1 cellular context compared by ENCODE assay signal in the genomic region with DNA sequence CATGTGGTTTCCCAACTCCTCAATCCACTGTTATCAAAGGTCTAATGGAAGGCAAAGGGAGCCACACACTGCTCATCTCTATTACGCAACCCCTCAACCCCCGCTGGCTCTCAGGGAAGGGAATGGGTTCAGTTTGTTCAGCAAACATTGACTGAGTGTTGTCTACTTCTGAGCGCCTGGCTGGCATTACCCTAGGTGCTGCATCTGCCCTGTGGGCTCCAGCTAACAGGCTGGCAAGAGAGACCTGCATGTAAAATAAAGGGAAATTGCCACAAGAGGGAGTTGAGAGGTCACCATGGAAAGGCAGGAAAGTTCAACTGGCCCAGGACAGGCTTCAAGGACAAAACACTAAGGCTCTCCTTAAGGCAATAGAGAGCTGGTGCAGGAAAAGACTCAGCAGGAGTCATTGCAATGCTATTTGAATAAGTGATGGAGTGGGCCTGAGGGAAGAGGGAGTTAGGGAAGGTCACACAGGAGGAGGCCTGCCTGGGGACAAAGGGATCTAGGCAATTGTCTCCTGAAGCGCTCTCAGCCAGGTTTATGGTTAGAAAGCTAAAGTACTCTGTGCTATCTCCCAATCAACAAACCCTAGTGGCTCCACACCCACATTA.
TF ChIP-seq lines count a peak whose summit lies in the region.

No MANE protein-coding gene starts in this region.

TF ChIP-seq in HepG2, 621 proteins besides CTCF, POLR2A, EP300 and RAD21 (continued from another document and continues in another):
- TF ChIP-seq, protein P1, sequence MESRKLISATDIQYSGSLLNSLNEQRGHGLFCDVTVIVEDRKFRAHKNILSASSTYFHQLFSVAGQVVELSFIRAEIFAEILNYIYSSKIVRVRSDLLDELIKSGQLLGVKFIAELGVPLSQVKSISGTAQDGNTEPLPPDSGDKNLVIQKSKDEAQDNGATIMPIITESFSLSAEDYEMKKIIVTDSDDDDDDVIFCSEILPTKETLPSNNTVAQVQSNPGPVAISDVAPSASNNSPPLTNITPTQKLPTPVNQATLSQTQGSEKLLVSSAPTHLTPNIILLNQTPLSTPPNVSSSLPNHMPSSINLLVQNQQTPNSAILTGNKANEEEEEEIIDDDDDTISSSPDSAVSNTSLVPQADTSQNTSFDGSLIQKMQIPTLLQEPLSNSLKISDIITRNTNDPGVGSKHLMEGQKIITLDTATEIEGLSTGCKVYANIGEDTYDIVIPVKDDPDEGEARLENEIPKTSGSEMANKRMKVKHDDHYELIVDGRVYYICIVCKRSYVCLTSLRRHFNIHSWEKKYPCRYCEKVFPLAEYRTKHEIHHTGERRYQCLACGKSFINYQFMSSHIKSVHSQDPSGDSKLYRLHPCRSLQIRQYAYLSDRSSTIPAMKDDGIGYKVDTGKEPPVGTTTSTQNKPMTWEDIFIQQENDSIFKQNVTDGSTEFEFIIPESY (CRISPR knock-in tag; IDR thresholded peaks at IDR 0.05): 0 out of 2 replicates have a peak, but pooled peaks have one; percentile 5
- TF ChIP-seq ZMYM3 (CRISPR knock-in tag; IDR thresholded peaks at IDR 0.05): peak; percentile 82; the same call in 1 of the 2 replicates
- TF ChIP-seq MATR3 (CRISPR knock-in tag; IDR thresholded peaks at IDR 0.05): no peak
- TF ChIP-seq ZMAT3 (CRISPR knock-in tag; conservative IDR thresholded peaks at IDR 0.05): no peak
- TF ChIP-seq, protein P2, sequence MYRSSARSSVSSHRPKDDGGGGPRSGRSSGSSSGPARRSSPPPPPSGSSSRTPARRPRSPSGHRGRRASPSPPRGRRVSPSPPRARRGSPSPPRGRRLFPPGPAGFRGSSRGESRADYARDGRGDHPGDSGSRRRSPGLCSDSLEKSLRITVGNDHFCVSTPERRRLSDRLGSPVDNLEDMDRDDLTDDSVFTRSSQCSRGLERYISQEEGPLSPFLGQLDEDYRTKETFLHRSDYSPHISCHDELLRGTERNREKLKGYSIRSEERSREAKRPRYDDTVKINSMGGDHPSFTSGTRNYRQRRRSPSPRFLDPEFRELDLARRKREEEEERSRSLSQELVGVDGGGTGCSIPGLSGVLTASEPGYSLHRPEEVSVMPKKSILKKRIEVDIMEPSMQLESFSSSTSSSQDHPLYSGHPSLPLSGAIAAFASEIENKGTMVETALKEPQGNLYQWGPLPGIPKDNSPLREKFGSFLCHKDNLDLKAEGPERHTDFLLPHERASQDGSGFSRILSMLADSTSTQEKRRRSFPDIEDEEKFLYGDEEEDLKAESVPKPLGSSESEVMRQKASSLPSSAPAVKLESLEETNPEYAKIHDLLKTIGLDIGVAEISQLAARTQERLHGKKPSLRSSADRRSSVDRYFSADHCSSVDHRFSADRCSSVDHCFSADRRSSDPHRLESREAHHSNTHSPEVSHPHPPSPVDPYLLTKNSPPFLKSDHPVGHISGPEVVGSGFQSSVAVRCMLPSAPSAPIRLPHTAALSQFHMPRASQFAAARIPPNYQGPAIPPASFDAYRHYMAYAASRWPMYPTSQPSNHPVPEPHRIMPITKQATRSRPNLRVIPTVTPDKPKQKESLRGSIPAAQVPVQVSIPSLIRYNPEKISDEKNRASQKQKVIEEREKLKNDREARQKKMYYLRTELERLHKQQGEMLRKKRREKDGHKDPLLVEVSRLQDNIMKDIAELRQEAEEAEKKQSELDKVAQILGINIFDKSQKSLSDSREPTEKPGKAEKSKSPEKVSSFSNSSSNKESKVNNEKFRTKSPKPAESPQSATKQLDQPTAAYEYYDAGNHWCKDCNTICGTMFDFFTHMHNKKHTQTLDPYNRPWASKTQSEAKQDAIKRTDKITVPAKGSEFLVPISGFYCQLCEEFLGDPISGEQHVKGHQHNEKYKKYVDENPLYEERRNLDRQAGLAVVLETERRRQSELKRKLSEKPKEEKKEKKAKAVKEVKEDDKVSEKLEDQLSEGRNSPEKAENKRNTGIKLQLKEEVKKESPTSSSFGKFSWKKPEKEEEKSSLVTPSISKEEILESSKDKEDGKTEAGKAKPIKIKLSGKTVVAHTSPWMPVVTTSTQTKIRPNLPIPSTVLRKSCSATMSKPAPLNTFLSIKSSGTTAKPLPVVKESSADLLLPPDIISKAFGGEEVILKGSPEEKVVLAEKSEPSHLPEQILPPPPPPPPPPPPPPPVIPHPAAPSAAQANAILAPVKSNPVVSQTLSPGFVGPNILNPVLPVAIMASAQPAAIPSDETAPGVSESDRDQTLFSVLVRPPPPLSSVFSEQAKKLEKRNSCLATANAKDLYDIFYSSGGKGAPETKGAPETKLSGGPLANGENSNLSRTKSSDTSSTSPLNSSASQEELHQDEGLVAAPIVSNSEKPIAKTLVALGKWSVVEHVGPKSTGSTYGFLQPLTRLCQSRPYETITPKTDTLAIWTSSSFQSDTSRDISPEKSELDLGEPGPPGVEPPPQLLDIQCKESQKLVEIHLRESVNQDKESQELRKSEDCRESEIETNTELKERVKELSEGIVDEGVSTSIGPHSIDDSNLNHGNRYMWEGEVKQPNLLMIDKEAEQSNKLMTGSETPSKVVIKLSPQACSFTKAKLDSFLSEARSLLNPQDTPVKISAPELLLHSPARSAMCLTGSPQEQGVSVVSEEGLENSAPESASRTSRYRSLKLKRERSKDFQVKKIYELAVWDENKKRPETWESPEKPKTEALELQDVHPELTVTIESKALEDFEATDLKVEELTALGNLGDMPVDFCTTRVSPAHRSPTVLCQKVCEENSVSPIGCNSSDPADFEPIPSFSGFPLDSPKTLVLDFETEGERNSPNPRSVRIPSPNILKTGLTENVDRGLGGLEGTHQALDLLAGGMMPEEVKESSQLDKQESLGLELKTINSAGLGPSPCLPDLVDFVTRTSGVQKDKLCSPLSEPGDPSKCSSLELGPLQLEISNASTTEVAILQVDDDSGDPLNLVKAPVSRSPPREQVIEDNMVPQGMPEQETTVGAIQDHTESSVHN (CRISPR knock-in tag; IDR thresholded peaks at IDR 0.05): no peak
- TF ChIP-seq, protein P3, sequence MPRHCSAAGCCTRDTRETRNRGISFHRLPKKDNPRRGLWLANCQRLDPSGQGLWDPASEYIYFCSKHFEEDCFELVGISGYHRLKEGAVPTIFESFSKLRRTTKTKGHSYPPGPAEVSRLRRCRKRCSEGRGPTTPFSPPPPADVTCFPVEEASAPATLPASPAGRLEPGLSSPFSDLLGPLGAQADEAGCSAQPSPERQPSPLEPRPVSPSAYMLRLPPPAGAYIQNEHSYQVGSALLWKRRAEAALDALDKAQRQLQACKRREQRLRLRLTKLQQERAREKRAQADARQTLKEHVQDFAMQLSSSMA (CRISPR knock-in tag; IDR thresholded peaks at IDR 0.05): no peak
- TF ChIP-seq ZNF343 (CRISPR knock-in tag; IDR thresholded peaks at IDR 0.05): no peak
- TF ChIP-seq ZNF720 (CRISPR knock-in tag; IDR thresholded peaks at IDR 0.05): no peak
- TF ChIP-seq, protein P4, sequence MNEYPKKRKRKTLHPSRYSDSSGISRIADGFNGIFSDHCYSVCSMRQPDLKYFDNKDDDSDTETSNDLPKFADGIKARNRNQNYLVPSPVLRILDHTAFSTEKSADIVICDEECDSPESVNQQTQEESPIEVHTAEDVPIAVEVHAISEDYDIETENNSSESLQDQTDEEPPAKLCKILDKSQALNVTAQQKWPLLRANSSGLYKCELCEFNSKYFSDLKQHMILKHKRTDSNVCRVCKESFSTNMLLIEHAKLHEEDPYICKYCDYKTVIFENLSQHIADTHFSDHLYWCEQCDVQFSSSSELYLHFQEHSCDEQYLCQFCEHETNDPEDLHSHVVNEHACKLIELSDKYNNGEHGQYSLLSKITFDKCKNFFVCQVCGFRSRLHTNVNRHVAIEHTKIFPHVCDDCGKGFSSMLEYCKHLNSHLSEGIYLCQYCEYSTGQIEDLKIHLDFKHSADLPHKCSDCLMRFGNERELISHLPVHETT (CRISPR knock-in tag; conservative IDR thresholded peaks at IDR 0.05): no peak
- TF ChIP-seq NFYC (CRISPR knock-in tag; IDR thresholded peaks at IDR 0.05): no peak
- TF ChIP-seq, protein P5, sequence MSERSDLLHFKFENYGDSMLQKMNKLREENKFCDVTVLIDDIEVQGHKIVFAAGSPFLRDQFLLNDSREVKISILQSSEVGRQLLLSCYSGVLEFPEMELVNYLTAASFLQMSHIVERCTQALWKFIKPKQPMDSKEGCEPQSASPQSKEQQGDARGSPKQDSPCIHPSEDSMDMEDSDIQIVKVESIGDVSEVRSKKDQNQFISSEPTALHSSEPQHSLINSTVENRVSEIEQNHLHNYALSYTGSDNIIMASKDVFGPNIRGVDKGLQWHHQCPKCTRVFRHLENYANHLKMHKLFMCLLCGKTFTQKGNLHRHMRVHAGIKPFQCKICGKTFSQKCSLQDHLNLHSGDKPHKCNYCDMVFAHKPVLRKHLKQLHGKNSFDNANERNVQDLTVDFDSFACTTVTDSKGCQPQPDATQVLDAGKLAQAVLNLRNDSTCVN (CRISPR knock-in tag; IDR thresholded peaks at IDR 0.05; ENCODE audit: borderline replicate concordance): no peak
- peak; percentile 54; the same call in 1 of the 2 replicates for TF ChIP-seq TFAP4 (IDR thresholded peaks at IDR 0.05; ENCODE audit: borderline replicate concordance, low read depth)
- no peak for TF ChIP-seq RNF219 (CRISPR knock-in tag; IDR thresholded peaks at IDR 0.05)
- peak; percentile 74 for TF ChIP-seq MED1 (CRISPR knock-in tag; IDR thresholded peaks at IDR 0.05)
- TF ChIP-seq, protein P6, sequence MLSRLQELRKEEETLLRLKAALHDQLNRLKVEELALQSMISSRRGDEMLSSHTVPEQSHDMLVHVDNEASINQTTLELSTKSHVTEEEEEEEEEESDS (CRISPR knock-in tag; IDR thresholded peaks at IDR 0.05; ENCODE audit: borderline replicate concordance): no peak
- TF ChIP-seq ZNF136 (CRISPR knock-in tag; IDR thresholded peaks at IDR 0.05; ENCODE audit: low read depth): no peak
- TF ChIP-seq ERF (CRISPR knock-in tag; IDR thresholded peaks at IDR 0.05): no peak
- TF ChIP-seq, protein P7, sequence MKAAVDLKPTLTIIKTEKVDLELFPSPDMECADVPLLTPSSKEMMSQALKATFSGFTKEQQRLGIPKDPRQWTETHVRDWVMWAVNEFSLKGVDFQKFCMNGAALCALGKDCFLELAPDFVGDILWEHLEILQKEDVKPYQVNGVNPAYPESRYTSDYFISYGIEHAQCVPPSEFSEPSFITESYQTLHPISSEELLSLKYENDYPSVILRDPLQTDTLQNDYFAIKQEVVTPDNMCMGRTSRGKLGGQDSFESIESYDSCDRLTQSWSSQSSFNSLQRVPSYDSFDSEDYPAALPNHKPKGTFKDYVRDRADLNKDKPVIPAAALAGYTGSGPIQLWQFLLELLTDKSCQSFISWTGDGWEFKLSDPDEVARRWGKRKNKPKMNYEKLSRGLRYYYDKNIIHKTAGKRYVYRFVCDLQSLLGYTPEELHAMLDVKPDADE (CRISPR knock-in tag; IDR thresholded peaks at IDR 0.05): no peak
- TF ChIP-seq, protein P8, sequence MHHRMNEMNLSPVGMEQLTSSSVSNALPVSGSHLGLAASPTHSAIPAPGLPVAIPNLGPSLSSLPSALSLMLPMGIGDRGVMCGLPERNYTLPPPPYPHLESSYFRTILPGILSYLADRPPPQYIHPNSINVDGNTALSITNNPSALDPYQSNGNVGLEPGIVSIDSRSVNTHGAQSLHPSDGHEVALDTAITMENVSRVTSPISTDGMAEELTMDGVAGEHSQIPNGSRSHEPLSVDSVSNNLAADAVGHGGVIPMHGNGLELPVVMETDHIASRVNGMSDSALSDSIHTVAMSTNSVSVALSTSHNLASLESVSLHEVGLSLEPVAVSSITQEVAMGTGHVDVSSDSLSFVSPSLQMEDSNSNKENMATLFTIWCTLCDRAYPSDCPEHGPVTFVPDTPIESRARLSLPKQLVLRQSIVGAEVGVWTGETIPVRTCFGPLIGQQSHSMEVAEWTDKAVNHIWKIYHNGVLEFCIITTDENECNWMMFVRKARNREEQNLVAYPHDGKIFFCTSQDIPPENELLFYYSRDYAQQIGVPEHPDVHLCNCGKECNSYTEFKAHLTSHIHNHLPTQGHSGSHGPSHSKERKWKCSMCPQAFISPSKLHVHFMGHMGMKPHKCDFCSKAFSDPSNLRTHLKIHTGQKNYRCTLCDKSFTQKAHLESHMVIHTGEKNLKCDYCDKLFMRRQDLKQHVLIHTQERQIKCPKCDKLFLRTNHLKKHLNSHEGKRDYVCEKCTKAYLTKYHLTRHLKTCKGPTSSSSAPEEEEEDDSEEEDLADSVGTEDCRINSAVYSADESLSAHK (CRISPR knock-in tag; IDR thresholded peaks at IDR 0.05; ENCODE audit: borderline replicate concordance): no peak
- peak; percentile 77; the same call in 1 of the 2 replicates for TF ChIP-seq RXRA (CRISPR knock-in tag; IDR thresholded peaks at IDR 0.05)
- TF ChIP-seq ZNF367 (CRISPR knock-in tag; IDR thresholded peaks at IDR 0.05; ENCODE audit: borderline replicate concordance): no peak
- TF ChIP-seq ZNF501 (CRISPR knock-in tag; IDR thresholded peaks at IDR 0.05): 0 out of 2 replicates have a peak, but pooled peaks have one; percentile 17
- no peak for TF ChIP-seq FOXA1 (IDR thresholded peaks at IDR 0.05)
- peak; percentile 82 for TF ChIP-seq FOXA1 (CRISPR knock-in tag; IDR thresholded peaks at IDR 0.05)
- TF ChIP-seq ZNF761 (CRISPR knock-in tag; conservative IDR thresholded peaks at IDR 0.05): no peak
- no peak for TF ChIP-seq SNRNP70 (IDR thresholded peaks at IDR 0.05; ENCODE audit: low read depth, low read length)
- TF ChIP-seq ZNF780A (CRISPR knock-in tag; IDR thresholded peaks at IDR 0.05): no peak
- no peak for TF ChIP-seq RFX1 (IDR thresholded peaks at IDR 0.05)
- no peak for TF ChIP-seq ZNF563 (CRISPR knock-in tag; IDR thresholded peaks at IDR 0.05)
- no peak for TF ChIP-seq CAMTA2 (CRISPR knock-in tag; IDR thresholded peaks at IDR 0.05; ENCODE audit: borderline replicate concordance)
- peak; percentile 66 for TF ChIP-seq RARA (CRISPR knock-in tag; IDR thresholded peaks at IDR 0.05)
- TF ChIP-seq ZC3H13 (CRISPR knock-in tag; IDR thresholded peaks at IDR 0.05): no peak
- no peak for TF ChIP-seq KMT2A (CRISPR knock-in tag; IDR thresholded peaks at IDR 0.05)
